18 cellular contexts compared by ENCODE assay signal in the genomic region with DNA sequence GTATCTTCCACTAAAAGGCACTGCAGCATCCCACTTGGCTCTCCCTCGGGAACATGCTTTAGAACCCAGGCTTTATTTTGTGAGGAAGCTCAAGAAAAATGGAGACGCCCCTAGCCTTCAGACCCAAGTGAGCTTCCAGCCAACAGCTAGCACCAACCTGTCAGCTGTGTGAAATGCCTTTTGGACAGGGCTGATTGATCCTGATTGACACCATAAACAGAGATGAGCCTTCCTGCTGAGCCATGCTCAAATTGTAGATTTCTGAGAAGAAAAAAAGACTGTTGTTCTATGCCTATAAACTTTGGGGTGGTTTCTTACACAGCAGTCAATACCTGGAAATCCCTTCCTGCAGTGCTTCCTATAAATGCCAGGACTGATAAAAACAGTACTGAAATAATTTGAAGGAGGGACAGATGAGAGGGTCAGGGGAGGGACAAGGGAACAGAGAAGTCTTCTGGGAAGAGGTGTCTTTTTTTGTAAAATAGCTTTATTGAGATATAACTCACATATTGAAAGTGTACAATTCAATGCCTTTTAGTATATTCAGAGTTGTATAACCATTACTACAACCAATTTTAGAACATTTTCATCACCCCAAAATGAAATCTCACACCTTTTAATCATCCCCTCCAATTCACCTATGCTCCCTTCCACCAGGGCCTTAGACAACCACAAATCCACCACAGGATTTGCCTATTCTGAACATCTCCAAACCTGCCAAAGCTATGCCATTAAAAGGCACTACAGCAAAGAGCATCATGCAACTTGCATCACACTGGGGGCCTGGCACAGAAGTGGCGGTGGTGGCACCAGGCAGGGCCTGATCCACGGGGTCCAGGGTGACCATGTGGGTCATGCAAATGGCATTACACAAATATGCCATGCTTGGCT. TPM values are rescaled to one million over a fixed set of nuclear protein-coding genes. Genes with fewer than 3 reads are reported as not detected.
DNase-seq lines count a peak whose midpoint lies in the region; ATAC-seq, FAIRE-seq and TF ChIP-seq lines count a peak whose summit lies in the region.
"Had no signal": no experiment of that assay in that cellular context is flagged by ENCODE, and none has a peak within 500 bp of the region (broad histone marks: within the 10 kb centered on the region; RNA-seq: fewer than 3 reads in every experiment).

No MANE protein-coding gene starts in this region.

- DNase-seq in activated T-cell treated with anti-CD3 and anti-CD28 coated beads, Interleukin-2, amount 50 U/mL, for 72 hours: no peak
- DNase-seq in activated T-cell treated with anti-CD3 and anti-CD28 coated beads, Interleukin-2, amount 50 U/mL, for 48 hours: no peak
- DNase-seq in GM12878 (ENCODE audit: low read depth, low spot score): no peak
- no peak for DNase-seq in stimulated activated naive CD8-positive, alpha-beta T cell treated with anti-CD3 and anti-CD28 coated beads, Interleukin-15, amount 100 ng/mL, for 72 hours
- no peak for DNase-seq in brain microvascular endothelial cell
- DNase-seq in immature natural killer cell: no peak
- no peak for DNase-seq in AML-193 (lab: John Stamatoyannopoulos, UW)
- DNase-seq: activated CD4-positive, alpha-beta T cell treated with anti-CD3 and anti-CD28 coated beads, Interleukin-2, amount 50 U/mL, for 48 hours; activated effector memory CD4-positive, alpha-beta T cell treated with anti-CD3 and anti-CD28 coated beads, Interleukin-2, amount 50 U/mL, for 16 hours; colonic mucosa; EL; hypothalamus; kidney glomerular epithelial cell; NCI-H1694; NCI-H226; SIG-M5 had no signal

- H3K27ac ChIP-seq in GM12878 (ENCODE audit: control insufficient read depth, insufficient read depth) (no peak overlapping the region), brain microvascular endothelial cell (no peak overlapping the region)
- H3K27ac ChIP-seq: colonic mucosa had no signal

- H3K27ac Mint-ChIP-seq in activated T-cell treated with anti-CD3 and anti-CD28 coated beads, Interleukin-2, amount 50 U/mL, for 72 hours: peak overlapping the region; percentile 7
- H3K27ac Mint-ChIP-seq in stimulated activated naive CD8-positive, alpha-beta T cell treated with anti-CD3 and anti-CD28 coated beads, Interleukin-15, amount 100 ng/mL, for 72 hours: peak overlapping the region; percentile 51 to 81
- peak overlapping the region in 1 of 6 donors; percentile 26 for H3K27ac Mint-ChIP-seq in immature natural killer cell

- RAD21 ChIA-PET in GM12878 (lab: Charles Lee; ENCODE audit: unreplicated experiment): interaction anchor here (0.6 to 1.4 kb wide), 3 partner anchors 54 to 377 kb away, joined by 3 read pairs; partner anchors contain the start of gene PABPC1L

- H3K9me3 Mint-ChIP-seq in activated T-cell treated with anti-CD3 and anti-CD28 coated beads, Interleukin-2, amount 50 U/mL, for 72 hours: peaks cover 0 to 2% of the 10 kb centered on the region in 2 donors
- no peaks in the 10 kb centered on the region for H3K9me3 Mint-ChIP-seq in stimulated activated naive CD8-positive, alpha-beta T cell treated with anti-CD3 and anti-CD28 coated beads, Interleukin-15, amount 100 ng/mL, for 72 hours
- no peaks in the 10 kb centered on the region for H3K9me3 Mint-ChIP-seq in immature natural killer cell

- TF ChIP-seq POLR2A in Raji (IDR thresholded peaks at IDR 0.05; ENCODE audit: insufficient read depth, low read depth, low read length) (peak; percentile 42; the same call in 1 of the 2 replicates), GM12878 (IDR thresholded peaks at IDR 0.05; ENCODE audit: low read depth, low read length) (no peak)

- peak overlapping the region in 1 of 2 donors; percentile 5 for H3K4me3 Mint-ChIP-seq in activated T-cell treated with anti-CD3 and anti-CD28 coated beads, Interleukin-2, amount 50 U/mL, for 72 hours
- H3K4me3 Mint-ChIP-seq in stimulated activated naive CD8-positive, alpha-beta T cell treated with anti-CD3 and anti-CD28 coated beads, Interleukin-15, amount 100 ng/mL, for 72 hours: peak overlapping the region; percentile 22 to 56
- H3K4me3 Mint-ChIP-seq in immature natural killer cell: peak overlapping the region in 1 of 5 donors; percentile 25

- WGBS in GM12878 (ENCODE audit: insufficient coverage, insufficient replicate concordance, low lambda C conversion rate, missing lambda C conversion rate): 63% methylated on average over 4 of the region's 4 CpGs

- in situ Hi-C loops in GM12878 (cut with MboI): no loop called here
- in situ Hi-C loops in brain microvascular endothelial cell (cut with HindIII; ENCODE audit: low pct_ligation_motif_present, low sequenced_read_pairs): no loop called here

- H3K4me3 ChIP-seq in GM12878 (no peak overlapping the region), brain microvascular endothelial cell (ENCODE audit: low read depth, low read length) (no peak overlapping the region)
- H3K4me3 ChIP-seq: colonic mucosa had no signal

- TF ChIP-seq RAD21 in GM12878 (IDR thresholded peaks at IDR 0.05; ENCODE audit: insufficient read depth, low read depth, low read length): no peak

- FAIRE-seq in GM12878 (lab: Jason Lieb, UNC): no peak

- H3K9me3 ChIP-seq in GM12878 (replicated peaks; ENCODE audit: control insufficient read depth, insufficient read depth, low read length): no peaks in the 10 kb centered on the region
- H3K9me3 ChIP-seq: colonic mucosa had no signal

- peaks cover 48% of the 10 kb centered on the region for H3K79me2 ChIP-seq in GM12878 (ENCODE audit: control insufficient read depth, insufficient read depth, low read length)

- H3K9ac ChIP-seq in GM12878 (ENCODE audit: control insufficient read depth, insufficient read depth, low read length): no peak overlapping the region

- CTCF ChIA-PET in GM12878 (lab: Yijun Ruan, JAX): interaction anchor here (0.7 to 3.4 kb wide), 8 partner anchors 12 to 279 kb away, joined by 3 to 18 read pairs (median 4); partner anchors contain the start of gene YWHAB

- H3K36me3 ChIP-seq in GM12878 (ENCODE audit: control insufficient read depth in 2 of 2, insufficient read depth in 2 of 2, low read length in 1 of 2) (peaks cover 0 to under 1% of the 10 kb centered on the region in 2 experiments; a peak in 1 of 4 replicates), brain microvascular endothelial cell (replicated peaks) (no peaks in the 10 kb centered on the region)
- H3K36me3 ChIP-seq: colonic mucosa had no signal

- H2AFZ ChIP-seq in GM12878 (ENCODE audit: control insufficient read depth, low read depth, low read length): no peak overlapping the region

- H4K20me1 ChIP-seq in GM12878 (ENCODE audit: control insufficient read depth, insufficient read depth): no peaks in the 10 kb centered on the region

- no peaks in the 10 kb centered on the region for H3K27me3 Mint-ChIP-seq in activated T-cell treated with anti-CD3 and anti-CD28 coated beads, Interleukin-2, amount 50 U/mL, for 72 hours (ENCODE audit: low read depth)
- no peaks in the 10 kb centered on the region for H3K27me3 Mint-ChIP-seq in stimulated activated naive CD8-positive, alpha-beta T cell treated with anti-CD3 and anti-CD28 coated beads, Interleukin-15, amount 100 ng/mL, for 72 hours
- H3K27me3 Mint-ChIP-seq in immature natural killer cell (ENCODE audit: low read depth in 3 of 3): peaks cover 13 to 25% (median 14%) of the 10 kb centered on the region in 3 donors

- no peak for ATAC-seq in activated T-cell treated with anti-CD3 and anti-CD28 coated beads, Interleukin-2, amount 50 U/mL, for 72 hours (replicated peaks in 1 of 2)
- ATAC-seq in GM12878: no peak
- ATAC-seq in stimulated activated naive CD8-positive, alpha-beta T cell treated with anti-CD3 and anti-CD28 coated beads, Interleukin-15, amount 100 ng/mL, for 72 hours: no peak
- ATAC-seq: sciatic nerve had no signal

- SMC1A ChIA-PET in GM12878 (lab: Charles Lee; ENCODE audit: uncharacterized antibody, unreplicated experiment): interaction anchor here (0.7 to 6.6 kb wide), 9 partner anchors 10 to 317 kb away, joined by 3 to 66 read pairs (median 3); partner anchors contain the start of gene PABPC1L

- H3K4me1 ChIP-seq in GM12878 (ENCODE audit: control insufficient read depth, insufficient read depth, low read length): peaks cover 18% of the 10 kb centered on the region

- intact Hi-C loops in GM12878 (cut with micrococcal nuclease; ENCODE audit: unreplicated experiment): no loop called here

- no TSS peak for BruUV-seq in GM12878 (replicated peaks; lab: Mats Ljungman, UMichigan)

- no peak for TF ChIP-seq CTCF in GM12878 (IDR thresholded peaks at IDR 0.05 in 2 of 3, conservative IDR thresholded peaks at IDR 0.05 in 1 of 3; ENCODE audit: control insufficient read depth in 2 of 3, extremely low read depth in 1 of 3, insufficient read depth in 1 of 3, low read depth in 3 of 3, low read length in 3 of 3)
- no peak for TF ChIP-seq CTCF in brain microvascular endothelial cell (IDR thresholded peaks at IDR 0.05; ENCODE audit: low read depth, low read length, missing control alignments)

- H3K4me2 ChIP-seq in GM12878 (ENCODE audit: control insufficient read depth, insufficient read depth): peak overlapping the region; percentile 23; the same call in 1 of the 2 replicates

- H3K4me1 Mint-ChIP-seq in activated T-cell treated with anti-CD3 and anti-CD28 coated beads, Interleukin-2, amount 50 U/mL, for 72 hours (ENCODE audit: low read depth): peaks cover 63% of the 10 kb centered on the region
- H3K4me1 Mint-ChIP-seq in stimulated activated naive CD8-positive, alpha-beta T cell treated with anti-CD3 and anti-CD28 coated beads, Interleukin-15, amount 100 ng/mL, for 72 hours: peaks cover 60% of the 10 kb centered on the region
- peaks cover 38 to 51% of the 10 kb centered on the region in 2 donors for H3K4me1 Mint-ChIP-seq in immature natural killer cell

- peaks cover 13 to 19% of the 10 kb centered on the region in 2 donors for H3K36me3 Mint-ChIP-seq in activated T-cell treated with anti-CD3 and anti-CD28 coated beads, Interleukin-2, amount 50 U/mL, for 72 hours (ENCODE audit: insufficient read depth in 2 of 2)
- peaks cover 3 to 6% (median 5%) of the 10 kb centered on the region in 3 donors for H3K36me3 Mint-ChIP-seq in immature natural killer cell

- H3K27me3 ChIP-seq in GM12878 (replicated peaks in 1 of 2; ENCODE audit: control insufficient read depth in 2 of 2, insufficient read depth in 2 of 2, low read length in 1 of 2) (no peaks in the 10 kb centered on the region), brain microvascular endothelial cell (replicated peaks) (no peaks in the 10 kb centered on the region)
- H3K27me3 ChIP-seq: colonic mucosa had no signal

- POLR2A ChIA-PET in GM12878 (lab: Charles Lee): interaction anchor here (0.7 to 1.5 kb wide), 2 partner anchors 15 to 18 kb away, joined by 3 to 5 read pairs; no protein-coding TSS in a partner anchor

- TF ChIP-seq EP300 in GM12878 (IDR thresholded peaks at IDR 0.05; ENCODE audit: borderline replicate concordance in 1 of 2, control insufficient read depth in 1 of 2, low read depth in 2 of 2, low read length in 2 of 2): no peak

RNA-seq across cellular contexts. Expression of gene STK4, which starts 2.7 kb away (rescaled TPM):
- 100 to 1,000 TPM; 161 to 162 TPM for total RNA-seq in activated T-cell treated with anti-CD3 and anti-CD28 coated beads, Interleukin-2, amount 50 U/mL, for 72 hours
- total RNA-seq in GM12878 (2013; cell fraction: nucleolus; rRNA removed): 387 TPM in 2 replicates
- total RNA-seq in GM12878 (2014; rRNA removed) (86.8 and 97.8 TPM in 2 replicates), GM12878 (2014; rRNA removed; fragmentation: Illumina TruSeq; extraction: Trizol) (107 and 108 TPM in 2 replicates), GM12878 (2021) (96.2 and 101 TPM in 2 replicates)
- polyA plus RNA-seq in GM12878 (2011; ENCODE audit: low read depth): 32.8 TPM
- polyA plus RNA-seq in GM12878 (2011; rRNA removed) (92.6 and 122 TPM in 2 replicates), GM12878 (2014; fragmentation: Illumina TruSeq; extraction: Trizol) (84.9 and 101 TPM in 2 replicates), GM12878 (2014; fragmentation: Nextera tagmentation; extraction: Ambion mirVana) (10 to 100 TPM; 24.0 to 51.4 TPM), GM12878 (2014; rRNA removed) (59.8 and 68.0 TPM in 2 replicates), GM12878 (2016; fragmentation: Nextera tagmentation; extraction: Ambion mirVana) (100 to 1,000 TPM; 123 to 135 TPM), immature natural killer cell (100 to 1,000 TPM; 122 to 256 (median 133) TPM)
- polyA plus RNA-seq in GM12878 (2011; cell fraction: cytosol; rRNA removed): 38.8 and 43.9 TPM in 2 replicates
- 60.6 and 66.6 TPM in 2 replicates for polyA plus RNA-seq in GM12878 (2011; cell fraction: nucleus; rRNA removed)
- polyA plus RNA-seq in GM12878 (2012): 42.9 and 43.0 TPM in 2 replicates
- polyA minus RNA-seq in GM12878 (2011; rRNA and poly(A)+ RNA removed): 96.0 and 117 TPM in 2 replicates
- 34.5 and 39.4 TPM in 2 replicates for polyA minus RNA-seq in GM12878 (2011; cell fraction: cytosol; rRNA and poly(A)+ RNA removed)
- 77.5 and 137 TPM in 2 replicates for polyA minus RNA-seq in GM12878 (2011; cell fraction: nucleus; rRNA and poly(A)+ RNA removed)

RNA-seq across cellular contexts. Expression of gene TOMM34, which starts 3.4 kb away (rescaled TPM):
- total RNA-seq in activated T-cell treated with anti-CD3 and anti-CD28 coated beads, Interleukin-2, amount 50 U/mL, for 72 hours: 10 to 100 TPM; 43.5 to 46.8 TPM
- 9.2 and 10.5 TPM in 2 replicates for total RNA-seq in GM12878 (2013; cell fraction: nucleolus; rRNA removed)
- total RNA-seq in GM12878 (2014; rRNA removed): 47.3 and 49.1 TPM in 2 replicates
- 27.2 and 28.3 TPM in 2 replicates for total RNA-seq in GM12878 (2014; rRNA removed; fragmentation: Illumina TruSeq; extraction: Trizol)
- 37.1 and 37.9 TPM in 2 replicates for total RNA-seq in GM12878 (2021)
- polyA plus RNA-seq in GM12878 (2011; ENCODE audit: low read depth): 22.6 TPM
- polyA plus RNA-seq in GM12878 (2011; rRNA removed): 30.0 and 44.0 TPM in 2 replicates
- 57.5 and 58.8 TPM in 2 replicates for polyA plus RNA-seq in GM12878 (2011; cell fraction: cytosol; rRNA removed)
- 29.4 and 38.0 TPM in 2 replicates for polyA plus RNA-seq in GM12878 (2011; cell fraction: nucleus; rRNA removed)
- 22.4 and 28.4 TPM in 2 replicates for polyA plus RNA-seq in GM12878 (2012)
- polyA plus RNA-seq in GM12878 (2014; fragmentation: Illumina TruSeq; extraction: Trizol): 42.1 and 53.7 TPM in 2 replicates
- polyA plus RNA-seq in GM12878 (2014; fragmentation: Nextera tagmentation; extraction: Ambion mirVana): 10 to 100 TPM; 14.0 to 24.5 TPM
- 43.7 and 43.8 TPM in 2 replicates for polyA plus RNA-seq in GM12878 (2014; rRNA removed)
- 10 to 100 TPM; 68.2 to 73.8 TPM for polyA plus RNA-seq in GM12878 (2016; fragmentation: Nextera tagmentation; extraction: Ambion mirVana)
- polyA minus RNA-seq in GM12878 (2011; rRNA and poly(A)+ RNA removed): 29.0 and 32.2 TPM in 2 replicates
- 9.2 and 9.6 TPM in 2 replicates for polyA minus RNA-seq in GM12878 (2011; cell fraction: cytosol; rRNA and poly(A)+ RNA removed)
- polyA minus RNA-seq in GM12878 (2011; cell fraction: nucleus; rRNA and poly(A)+ RNA removed): 5.3 and 6.7 TPM in 2 replicates
- polyA plus RNA-seq in immature natural killer cell: 10 to 100 TPM; 13.4 to 30.0 (median 24.8) TPM

RNA-seq across cellular contexts. Expression of gene PABPC1L, which starts 53.7 kb away (rescaled TPM):
- total RNA-seq in activated T-cell treated with anti-CD3 and anti-CD28 coated beads, Interleukin-2, amount 50 U/mL, for 72 hours: 100 to 1,000 TPM; 138 to 162 TPM
- total RNA-seq in GM12878 (2013; cell fraction: nucleolus; rRNA removed): 156 and 164 TPM in 2 replicates
- total RNA-seq in GM12878 (2014; rRNA removed) (9.8 and 14.2 TPM in 2 replicates), GM12878 (2014; rRNA removed; fragmentation: Illumina TruSeq; extraction: Trizol) (9.5 and 11.1 TPM in 2 replicates), GM12878 (2021) (29.0 and 35.0 TPM in 2 replicates)
- 26.7 TPM for polyA plus RNA-seq in GM12878 (2011; ENCODE audit: low read depth)
- polyA plus RNA-seq in GM12878 (2011; rRNA removed) (57.7 and 66.8 TPM in 2 replicates), GM12878 (2014; fragmentation: Illumina TruSeq; extraction: Trizol) (20.8 and 31.7 TPM in 2 replicates), GM12878 (2014; fragmentation: Nextera tagmentation; extraction: Ambion mirVana) (1 to 10 TPM; 6.1 to 7.1 TPM), GM12878 (2014; rRNA removed) (60.8 and 69.2 TPM in 2 replicates), GM12878 (2016; fragmentation: Nextera tagmentation; extraction: Ambion mirVana) (1 to 10 TPM; 7.8 to 8.6 TPM), immature natural killer cell (under 1 TPM in 1 of 3 donors, not detected in 2; 0.99 TPM)
- 61.4 and 79.4 TPM in 2 replicates for polyA plus RNA-seq in GM12878 (2011; cell fraction: cytosol; rRNA removed)
- 337 and 458 TPM in 2 replicates for polyA plus RNA-seq in GM12878 (2011; cell fraction: nucleus; rRNA removed)
- polyA plus RNA-seq in GM12878 (2012): 36.5 and 38.1 TPM in 2 replicates
- polyA minus RNA-seq in GM12878 (2011; rRNA and poly(A)+ RNA removed): 14.6 and 22.4 TPM in 2 replicates
- polyA minus RNA-seq in GM12878 (2011; cell fraction: cytosol; rRNA and poly(A)+ RNA removed): 5.7 and 7.5 TPM in 2 replicates
- 28.2 and 46.6 TPM in 2 replicates for polyA minus RNA-seq in GM12878 (2011; cell fraction: nucleus; rRNA and poly(A)+ RNA removed)
